8 cellular contexts compared by ENCODE assay signal in genomic region chr7:107255602-107256001, GRCh38.
"Had no signal": no experiment of that assay in that cellular context is flagged by ENCODE, and none has a peak within 500 bp of the region (broad histone marks: within the 10 kb centered on the region; RNA-seq: fewer than 3 reads in every experiment).

No MANE protein-coding gene starts in this region.

- H3K9me3 Mint-ChIP-seq: GM23338, HFFc6, IgD-negative memory B cell had no signal

- H3K27me3 Mint-ChIP-seq: IgD-negative memory B cell had no signal

- H3K36me3 ChIP-seq: HAP-1 had no signal

- FAIRE-seq: H1, HepG2 had no signal

- H3K27ac Mint-ChIP-seq: GM23338, HFFc6 had no signal

- H3K4me3 Mint-ChIP-seq: GM23338, HFFc6, IgD-negative memory B cell had no signal

- DNase-seq: HFFc6, KG1 had no signal

- H3K4me1 ChIP-seq: HAP-1 had no signal

- H3K9me3 ChIP-seq: HAP-1 had no signal

- H3K4me3 ChIP-seq: GM23338, HAP-1 had no signal

- ATAC-seq: GM23338, HCT116, HepG2 had no signal
